8 cellular contexts compared by ENCODE assay signal in the genomic region with DNA sequence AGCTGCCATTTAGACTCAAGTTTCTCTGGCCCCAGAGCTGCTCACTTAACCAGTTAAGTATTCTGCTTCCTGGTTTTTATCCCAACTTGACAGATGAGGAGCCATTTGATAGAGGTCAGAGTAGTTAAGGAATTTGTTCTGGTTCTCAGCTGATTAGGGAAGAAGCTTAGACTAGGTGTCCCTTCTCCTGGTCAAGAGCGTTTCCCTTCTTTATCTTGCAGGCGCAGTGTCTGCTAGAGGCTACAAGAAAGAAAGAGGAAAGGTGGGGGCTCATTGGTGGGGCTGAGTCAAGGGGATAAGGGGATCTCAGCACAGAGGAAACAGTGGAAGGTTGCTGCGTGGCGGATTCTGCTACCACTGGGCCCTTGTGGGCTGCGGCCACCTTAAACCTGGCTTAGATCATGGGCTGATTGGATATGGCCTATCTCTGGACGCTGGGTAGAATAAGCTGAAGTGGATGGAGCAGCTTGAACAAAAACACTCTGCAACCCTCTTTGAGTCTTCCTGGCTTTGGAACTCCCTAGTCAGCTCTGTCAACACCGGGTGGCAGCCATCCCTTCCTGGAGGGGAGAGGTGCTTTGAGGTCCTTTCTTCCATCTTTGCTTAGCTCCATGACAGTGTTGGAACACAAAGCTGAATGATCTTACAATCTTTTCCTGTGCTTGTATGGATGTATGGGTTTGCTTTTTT.
A peak's percentile ranks its signal among the peaks of the same experiment; 100 is the strongest.
DNase-seq lines count a peak whose midpoint lies in the region; ATAC-seq and TF ChIP-seq lines count a peak whose summit lies in the region.

No MANE protein-coding gene starts in this region.

- H2BK120ac ChIP-seq in mesenchymal stem cell (ENCODE audit: low read depth, low read length): peak overlapping the region; percentile 37

- H3K27me3 ChIP-seq in WERI-Rb-1 (ENCODE audit: insufficient read depth, low read depth, severe bottlenecking) (no peaks in the 10 kb centered on the region), mesenchymal stem cell (ENCODE audit: control insufficient read depth in 1 of 2, insufficient read depth in 1 of 2, low read length in 2 of 2) (no peaks in the 10 kb centered on the region)

- H3K4me2 ChIP-seq in mesenchymal stem cell (ENCODE audit: low read length, poor library complexity, severe bottlenecking): no peak overlapping the region

- peak overlapping the region; percentile 98 for H4K91ac ChIP-seq in mesenchymal stem cell (ENCODE audit: low read length)

- no peaks in the 10 kb centered on the region for H3K36me3 ChIP-seq in WERI-Rb-1
- H3K36me3 ChIP-seq in mesenchymal stem cell (ENCODE audit: control insufficient read depth in 1 of 2, insufficient read depth in 2 of 2, low read depth in 1 of 2, low read length in 2 of 2): no peaks in the 10 kb centered on the region

- H3K4me3 ChIP-seq in WERI-Rb-1 (ENCODE audit: low read depth, low read length) (no peak overlapping the region), mesenchymal stem cell (ENCODE audit: insufficient read depth in 1 of 2, low read depth in 1 of 2, low read length in 2 of 2) (no peak overlapping the region)

- no peak overlapping the region for H3K14ac ChIP-seq in mesenchymal stem cell (ENCODE audit: low read length in 2 of 2)

- peak; percentile 53 for TF ChIP-seq CTCF in WERI-Rb-1 (IDR thresholded peaks at IDR 0.05; ENCODE audit: low read depth, low read length)

- H3K23ac ChIP-seq in mesenchymal stem cell (ENCODE audit: low read length in 2 of 2): no peak overlapping the region

- H2AK5ac ChIP-seq in mesenchymal stem cell (ENCODE audit: low read length, severe bottlenecking): no peak overlapping the region

- peak overlapping the region; percentile 43 to 66 for H3K4ac ChIP-seq in mesenchymal stem cell (ENCODE audit: low read depth in 1 of 2, low read length in 2 of 2)

- H3K9ac ChIP-seq in mesenchymal stem cell (ENCODE audit: low read length): peak overlapping the region; percentile 60

- WGBS in mesenchymal stem cell: 74% methylated on average over 7 of the region's 7 CpGs

- H4K8ac ChIP-seq in mesenchymal stem cell (ENCODE audit: low read length): peak overlapping the region; percentile 93

- peak overlapping the region; percentile 8 for H2BK15ac ChIP-seq in mesenchymal stem cell (ENCODE audit: low read depth, poor library complexity, severe bottlenecking)

- H2BK5ac ChIP-seq in mesenchymal stem cell (ENCODE audit: low read depth, low read length, poor library complexity, severe bottlenecking): no peak overlapping the region

- H3K9me3 ChIP-seq in WERI-Rb-1 (ENCODE audit: severe bottlenecking) (no peaks in the 10 kb centered on the region), mesenchymal stem cell (ENCODE audit: control insufficient read depth, low read length) (no peaks in the 10 kb centered on the region)

- no peaks in the 10 kb centered on the region for H3K4me1 ChIP-seq in mesenchymal stem cell (ENCODE audit: control insufficient read depth, insufficient read depth, low read depth, low read length)

- ATAC-seq in GM21381 (IDR thresholded peaks at IDR 0.05; ENCODE audit: unreplicated experiment): no peak

- peak; percentile 60 for DNase-seq in DMS153 (lab: John Stamatoyannopoulos, UW)
- peak; percentile 7 to 9 for DNase-seq in Kasumi-1 (lab: John Stamatoyannopoulos, UW)
- peak; percentile 69 for DNase-seq in WERI-Rb-1
- peak; percentile 55 for DNase-seq in mesenchymal stem cell
- no peak for DNase-seq in inferior parietal cortex (ENCODE audit: extremely low spot score)
- DNase-seq in cerebellar nuclear complex (lab: John Stamatoyannopoulos, UW): no peak
- DNase-seq in epidermal melanocyte (ENCODE audit: insufficient read length, low spot score): no peak

- H3K18ac ChIP-seq in mesenchymal stem cell (ENCODE audit: low read depth in 1 of 2, low read length in 2 of 2): peak overlapping the region; percentile 42 to 85

- H3K79me1 ChIP-seq in mesenchymal stem cell (replicated peaks; ENCODE audit: low read length, poor library complexity, severe bottlenecking): no peaks in the 10 kb centered on the region

- no peak overlapping the region for H2AFZ ChIP-seq in mesenchymal stem cell (ENCODE audit: low read depth, low read length)

- H2BK12ac ChIP-seq in mesenchymal stem cell (ENCODE audit: low read length in 2 of 2): peak overlapping the region; percentile 85 to 96

- 0 out of 2 replicates have a peak overlapping the region, but pooled peaks have one; percentile 10 for H3K27ac ChIP-seq in WERI-Rb-1
- no peak overlapping the region for H3K27ac ChIP-seq in mesenchymal stem cell (ENCODE audit: low read length, poor library complexity, severe bottlenecking)

Comparison
In these comparisons a context has a peak if more than half of its experiments do, and no peak if none do; other contexts are left out.
1. DNase-seq: peak in DMS153 (single experiment), Kasumi-1 (2 of 2), WERI-Rb-1 (single experiment) and mesenchymal stem cell (single experiment); none in inferior parietal cortex (single experiment), cerebellar nuclear complex (0 of 2) and epidermal melanocyte (single experiment).